Comparison of ENCODE assay signal across 18 cellular contexts in the genomic region with DNA sequence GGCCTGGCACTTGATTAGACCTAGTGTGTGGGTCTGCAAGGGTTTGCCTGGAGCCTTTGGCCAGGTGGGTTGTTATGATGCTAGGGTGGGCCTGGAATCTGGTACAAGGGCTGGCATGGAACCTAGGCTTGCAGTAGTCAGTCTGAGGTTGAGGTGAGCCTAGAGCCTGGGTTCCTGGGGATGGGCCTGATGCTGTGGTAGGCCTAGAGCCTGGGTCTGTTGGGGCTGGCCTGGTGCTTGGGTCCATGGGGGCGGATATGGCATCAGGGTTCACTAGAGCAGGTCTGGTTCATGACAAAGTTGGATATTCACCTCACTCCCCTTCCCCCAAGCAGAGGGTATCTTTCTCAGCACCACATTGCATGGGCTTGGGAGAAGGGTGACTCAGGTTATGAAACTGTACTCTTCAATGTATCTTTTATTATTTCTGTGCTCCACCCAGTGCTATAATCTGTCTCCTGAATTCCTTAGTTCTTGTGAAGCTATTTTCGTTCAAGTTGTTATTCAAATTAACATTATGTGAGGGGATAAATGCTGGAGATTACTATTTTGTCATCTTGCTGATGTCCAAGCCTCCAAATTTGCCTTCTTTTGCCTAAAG.
DNase-seq lines count a peak whose midpoint lies in the region; ATAC-seq, FAIRE-seq and TF ChIP-seq lines count a peak whose summit lies in the region.
"Had no signal": no experiment of that assay in that cellular context is flagged by ENCODE, and none has a peak within 500 bp of the region (broad histone marks: within the 10 kb centered on the region; RNA-seq: fewer than 3 reads in every experiment).

No MANE protein-coding gene starts in this region.

- DNase-seq in HT1080 (ENCODE audit: low read depth) = peak; percentile 49
- peak; percentile 6 for DNase-seq in astrocyte (ENCODE audit: low read depth)
- DNase-seq in foreskin keratinocyte = peak; percentile 54 to 82
- no peak for DNase-seq in suprapubic skin (ENCODE audit: low spot score in 2 of 2)
- no peak for DNase-seq in NCI-H510A treated with DMSO at 0.1 percent for 48 hours (lab: John Stamatoyannopoulos, UW)
- no peak for DNase-seq in CD8-positive, alpha-beta memory T cell
- DNase-seq: activated naive CD4-positive, alpha-beta T cell treated with anti-CD3 and anti-CD28 coated beads, Interleukin-2, amount 50 U/mL, for 16 hours; activated T-cell treated with anti-CD3 and anti-CD28 coated beads for 4 hours; hypothalamus; NCI-H1417; pancreas; spleen; testis had no signal

- no peaks in the 10 kb centered on the region for H3K27me3 Mint-ChIP-seq in astrocyte (ENCODE audit: low read depth, unreplicated experiment)
- no peaks in the 10 kb centered on the region for H3K27me3 Mint-ChIP-seq in CD8-positive, alpha-beta memory T cell
- H3K27me3 Mint-ChIP-seq: B cell, brain had no signal

- ATAC-seq in foreskin keratinocyte (peak; percentile 92), HG03565 (IDR thresholded peaks at IDR 0.05; ENCODE audit: unreplicated experiment) (no peak), GM21447 (IDR thresholded peaks at IDR 0.05; ENCODE audit: unreplicated experiment) (no peak)

- FAIRE-seq in astrocyte (lab: Jason Lieb, UNC) = no peak

- no peak for TF ChIP-seq POLR2A in suprapubic skin (IDR thresholded peaks at IDR 0.05)

- H4K20me1 ChIP-seq in astrocyte (ENCODE audit: insufficient read depth, low read length) = no peaks in the 10 kb centered on the region

- H3K27ac ChIP-seq in astrocyte (ENCODE audit: low read depth, low read length) (no peak overlapping the region), foreskin keratinocyte (peak overlapping the region; percentile 100), suprapubic skin (peak overlapping the region; percentile 77)
- H3K27ac ChIP-seq in CD8-positive, alpha-beta memory T cell (ENCODE audit: low read depth, low read length) = no peak overlapping the region
- H3K27ac ChIP-seq: HL-60, pancreas, testis had no signal

- peak overlapping the region; percentile 24 for H3K27ac Mint-ChIP-seq in astrocyte (ENCODE audit: unreplicated experiment)
- no peak overlapping the region for H3K27ac Mint-ChIP-seq in CD8-positive, alpha-beta memory T cell
- H3K27ac Mint-ChIP-seq: B cell, brain had no signal

- H3K9ac ChIP-seq in astrocyte (ENCODE audit: low read length) = no peak overlapping the region

- H3K4me1 Mint-ChIP-seq in astrocyte (ENCODE audit: low read depth, unreplicated experiment) = no peaks in the 10 kb centered on the region
- H3K4me1 Mint-ChIP-seq in CD8-positive, alpha-beta memory T cell = no peaks in the 10 kb centered on the region
- H3K4me1 Mint-ChIP-seq: B cell, brain had no signal

- no peak overlapping the region for H3K4me3 ChIP-seq in astrocyte (ENCODE audit: insufficient read depth, low read depth, low read length)
- no peak overlapping the region for H3K4me3 ChIP-seq in suprapubic skin
- H3K4me3 ChIP-seq in CD8-positive, alpha-beta memory T cell (ENCODE audit: low read length) = no peak overlapping the region
- H3K4me3 ChIP-seq: pancreas, spleen, testis had no signal

- TF ChIP-seq CTCF in astrocyte (IDR thresholded peaks at IDR 0.05; ENCODE audit: insufficient read depth, low read depth, low read length) (no peak), foreskin keratinocyte (conservative IDR thresholded peaks at IDR 0.05) (peak; percentile 51), suprapubic skin (IDR thresholded peaks at IDR 0.05) (no peak)

- no peaks in the 10 kb centered on the region for H3K79me2 ChIP-seq in astrocyte (ENCODE audit: insufficient read depth, low read length)

- no peak for TF ChIP-seq EP300 in suprapubic skin (IDR thresholded peaks at IDR 0.05)

- peaks cover 4% of the 10 kb centered on the region for H3K9me3 ChIP-seq in astrocyte (ENCODE audit: insufficient read depth, low read depth, low read length)
- no peaks in the 10 kb centered on the region for H3K9me3 ChIP-seq in suprapubic skin
- peaks cover 4% of the 10 kb centered on the region for H3K9me3 ChIP-seq in CD8-positive, alpha-beta memory T cell (ENCODE audit: low read length)
- H3K9me3 ChIP-seq: pancreas, testis had no signal

- H3K4me3 Mint-ChIP-seq in astrocyte (ENCODE audit: unreplicated experiment) = no peak overlapping the region
- H3K4me3 Mint-ChIP-seq in CD8-positive, alpha-beta memory T cell = no peak overlapping the region
- H3K4me3 Mint-ChIP-seq: B cell, brain had no signal

- H3K27me3 ChIP-seq in astrocyte (ENCODE audit: insufficient read depth, low read length) (no peaks in the 10 kb centered on the region), foreskin keratinocyte (no peaks in the 10 kb centered on the region), suprapubic skin (no peaks in the 10 kb centered on the region)
- no peaks in the 10 kb centered on the region for H3K27me3 ChIP-seq in CD8-positive, alpha-beta memory T cell (ENCODE audit: insufficient read depth, low read length, poor library complexity, severe bottlenecking)
- H3K27me3 ChIP-seq: pancreas, spleen, testis had no signal

- H3K36me3 ChIP-seq in astrocyte (ENCODE audit: insufficient read depth, low read length) = no peaks in the 10 kb centered on the region
- H3K36me3 ChIP-seq in suprapubic skin = no peaks in the 10 kb centered on the region
- H3K36me3 ChIP-seq in CD8-positive, alpha-beta memory T cell (ENCODE audit: insufficient read depth, low read length) = no peaks in the 10 kb centered on the region
- H3K36me3 ChIP-seq: pancreas, spleen had no signal

- 45% methylated on average over 2 of the region's 2 CpGs for WGBS in suprapubic skin

- H3K36me3 Mint-ChIP-seq in astrocyte (ENCODE audit: low read depth, unreplicated experiment) = no peaks in the 10 kb centered on the region
- peaks cover 0 to 40% (median 0%) of the 10 kb centered on the region in 3 donors for H3K36me3 Mint-ChIP-seq in CD8-positive, alpha-beta memory T cell
- H3K36me3 Mint-ChIP-seq: brain had no signal

- CTCF ChIA-PET in CD8-positive, alpha-beta memory T cell (lab: Charles Lee) = no interaction called here

- no peak overlapping the region for H2AFZ ChIP-seq in astrocyte (ENCODE audit: low read depth, low read length)

- peaks cover 1% of the 10 kb centered on the region for H3K9me3 Mint-ChIP-seq in astrocyte (ENCODE audit: unreplicated experiment)
- peaks cover 7 to 26% (median 15%) of the 10 kb centered on the region in 5 donors for H3K9me3 Mint-ChIP-seq in CD8-positive, alpha-beta memory T cell

- H3K4me2 ChIP-seq in astrocyte (ENCODE audit: low read length) = no peak overlapping the region

- POLR2A ChIA-PET in CD8-positive, alpha-beta memory T cell (lab: Charles Lee) = no interaction called here

- H3K4me1 ChIP-seq in astrocyte (ENCODE audit: insufficient read depth, low read length) (no peaks in the 10 kb centered on the region), foreskin keratinocyte (peaks cover 15% of the 10 kb centered on the region), suprapubic skin (peaks cover 26% of the 10 kb centered on the region)
- H3K4me1 ChIP-seq in CD8-positive, alpha-beta memory T cell (ENCODE audit: insufficient read depth, low read length) = no peaks in the 10 kb centered on the region
- H3K4me1 ChIP-seq: spleen, testis had no signal

Comparison
In these comparisons a context has a peak if more than half of its experiments do, and no peak if none do; other contexts are left out.
1. DNase-seq: peak in HT1080 (single experiment), astrocyte (single experiment) and foreskin keratinocyte (2 of 2); none in suprapubic skin (0 of 2), NCI-H510A treated with DMSO at 0.1 percent for 48 hours (single experiment) and CD8-positive, alpha-beta memory T cell (0 of 5).
2. H3K27ac ChIP-seq: peak in foreskin keratinocyte (single experiment) and suprapubic skin (single experiment); none in astrocyte (single experiment) and CD8-positive, alpha-beta memory T cell (single experiment).